In the genomic region with DNA sequence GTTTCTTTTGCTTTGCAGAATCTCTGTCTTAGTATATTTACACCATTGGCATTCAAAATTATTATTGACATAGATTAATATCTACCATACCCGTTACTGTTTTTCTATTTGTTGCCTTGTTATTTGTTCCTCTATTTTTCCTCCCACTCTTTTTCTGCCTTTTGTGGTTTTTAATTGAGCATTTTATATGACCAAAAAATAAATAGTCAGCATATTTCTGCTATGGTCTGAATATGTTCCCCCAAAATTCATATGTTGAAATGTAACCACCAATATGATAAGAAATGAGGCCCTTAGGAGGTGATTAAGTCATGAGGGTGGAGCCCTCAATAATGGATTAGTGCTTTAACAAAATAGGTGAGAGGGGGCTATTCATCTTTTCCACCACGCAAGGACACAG, we compare ENCODE assay signal across 9 cellular contexts. TPM values are rescaled to one million over a fixed set of nuclear protein-coding genes. Genes with fewer than 3 reads are reported as not detected.
"Had no signal": no experiment of that assay in that cellular context is flagged by ENCODE, and none has a peak within 500 bp of the region (broad histone marks: within the 10 kb centered on the region; RNA-seq: fewer than 3 reads in every experiment).

No MANE protein-coding gene starts in this region.

- H3K4me3 ChIP-seq: GM23248 had no signal

- DNase-seq: GM23248, GOT3, H9, HCEC 1CT, KG1 had no signal

- H3K9ac ChIP-seq: GM23248 had no signal

- H2AFZ ChIP-seq: GM23248 had no signal

- FAIRE-seq: H54 had no signal

- H3K27ac ChIP-seq: GM23248, HL-60 had no signal

RNA-seq across cellular contexts. Expression of gene ADRA2B, which starts 35.3 kb away (rescaled TPM):
- total RNA-seq: GM23248, HT1080 had no signal
- polyA plus RNA-seq: GM23248, IgD-negative memory B cell had no signal

RNA-seq across cellular contexts. Expression of gene GPAT2, which starts 46.3 kb away (rescaled TPM):
- total RNA-seq: HT1080 had no signal

RNA-seq across cellular contexts. Expression of gene ASTL, which starts 57.3 kb away (rescaled TPM):
- total RNA-seq: GM23248, HT1080 had no signal
- polyA plus RNA-seq: GM23248, IgD-negative memory B cell had no signal
